20 cellular contexts compared by ENCODE assay signal in genomic region chr2:203583084-203583695, GRCh38. TPM values are rescaled to one million over a fixed set of nuclear protein-coding genes. Genes with fewer than 3 reads are reported as not detected.
DNase-seq lines count a peak whose midpoint lies in the region; ATAC-seq and TF ChIP-seq lines count a peak whose summit lies in the region.
"Had no signal": no experiment of that assay in that cellular context is flagged by ENCODE, and none has a peak within 500 bp of the region (broad histone marks: within the 10 kb centered on the region; RNA-seq: fewer than 3 reads in every experiment).

No MANE protein-coding gene starts in this region.

- no peak for TF ChIP-seq RAD21 in IMR-90 (IDR thresholded peaks at IDR 0.05; ENCODE audit: low read length)

- H3K9me3 Mint-ChIP-seq in stimulated activated naive B cell treated with anti-CD40 and anti-IgM and Interleukin-4, amounts not matched to agents 10 μg/mL and 1 μg/mL and 100 μg/mL, for 72 hours, result peaks cover 0 to 1% of the 10 kb centered on the region in 2 donors
- no peaks in the 10 kb centered on the region for H3K9me3 Mint-ChIP-seq in natural killer cell
- H3K9me3 Mint-ChIP-seq: activated B cell treated with CpG ODN at 0.5 μM for 24 hours; CD14-positive monocyte; stimulated activated naive CD8-positive, alpha-beta T cell treated with anti-CD3 and anti-CD28 coated beads, Interleukin-15, amount 100 ng/mL, for 72 hours had no signal

- no peak overlapping the region for H3K14ac ChIP-seq in IMR-90 (replicated peaks; ENCODE audit: low read depth, low read length)

- in situ Hi-C loops in IMR-90 (cut with MboI; ENCODE audit: low sequenced_read_pairs), result no loop called here

- H3K4me2 ChIP-seq in IMR-90 (ENCODE audit: low read depth, low read length), result no peak overlapping the region

- no peaks in the 10 kb centered on the region for H4K20me1 ChIP-seq in IMR-90 (ENCODE audit: insufficient read depth, low read length)

- H3K79me1 ChIP-seq in IMR-90 (ENCODE audit: low read depth in 1 of 2, low read length in 2 of 2), result no peaks in the 10 kb centered on the region

- H3K27ac ChIP-seq in IMR-90 (ENCODE audit: insufficient read depth, low read length) (no peak overlapping the region), RWPE2 (ENCODE audit: poor library complexity, severe bottlenecking) (peak overlapping the region; percentile 64)
- H3K27ac ChIP-seq: brain microvascular endothelial cell had no signal

- DNase-seq in IMR-90 (no peak), RWPE2 (ENCODE audit: low spot score) (no peak), iris pigment epithelial cell (ENCODE audit: low read depth) (peak; percentile 42), inferior parietal cortex (ENCODE audit: extremely low spot score) (no peak), NCI-H345 treated with DMSO at 0.1 percent for 48 hours (lab: John Stamatoyannopoulos, UW; ENCODE audit: unreplicated experiment) (no peak), natural killer cell (no peak)
- no peak for DNase-seq in stimulated activated naive B cell treated with anti-CD40 and anti-IgM and Interleukin-4, amounts not matched to agents 10 μg/mL and 1 μg/mL and 100 μg/mL, for 72 hours
- DNase-seq: activated B cell treated with CpG ODN at 0.5 μM for 24 hours; activated gamma-delta T cell; DND-41; effector CD4-positive, alpha-beta T cell; NCI-H510A treated with DMSO at 0.1 percent for 48 hours; occipital lobe; SW 1271 had no signal

- no peaks in the 10 kb centered on the region for H3K27me3 ChIP-seq in IMR-90 (ENCODE audit: control insufficient read depth, insufficient read depth, low read length)
- H3K27me3 ChIP-seq in RWPE2 (ENCODE audit: insufficient read depth, poor library complexity, severe bottlenecking), result no peaks in the 10 kb centered on the region
- H3K27me3 ChIP-seq: brain microvascular endothelial cell had no signal

- H3K4me3 ChIP-seq in IMR-90 (ENCODE audit: insufficient read depth, low read depth, low read length), result no peak overlapping the region
- H3K4me3 ChIP-seq in RWPE2 (ENCODE audit: severe bottlenecking), result no peak overlapping the region
- H3K4me3 ChIP-seq: HAP-1, K562 had no signal

- dilution Hi-C loops in IMR-90 (cut with HindIII; ENCODE audit: low sequenced_read_pairs, unreplicated experiment), result no loop called here

- WGBS in IMR-90 (ENCODE audit: extremely low coverage in 2 of 2, insufficient read length in 1 of 2), 2 experiments, result no CpG with 5 or more reads among the region's 3 CpGs

- no peak overlapping the region for H2AK9ac ChIP-seq in IMR-90 (replicated peaks; ENCODE audit: low read depth, low read length, poor library complexity)

- H3K9me1 ChIP-seq in IMR-90 (ENCODE audit: insufficient read depth, low read length), result peaks cover 11% of the 10 kb centered on the region; the same call in 1 of the 2 replicates

- H4K5ac ChIP-seq in IMR-90 (ENCODE audit: low read depth, low read length), result no peak overlapping the region

- no peak overlapping the region for H2AK5ac ChIP-seq in IMR-90 (ENCODE audit: low read depth, low read length)

- H3K18ac ChIP-seq in IMR-90 (ENCODE audit: low read depth, low read length), result no peak overlapping the region

- no peak for TF ChIP-seq POLR2A in IMR-90 (IDR thresholded peaks at IDR 0.05; ENCODE audit: low read depth, low read length)

- no peak overlapping the region for H2BK20ac ChIP-seq in IMR-90 (ENCODE audit: low read depth, low read length)

- POLR2A ChIA-PET in IMR-90 (lab: Charles Lee; ENCODE audit: unreplicated experiment), result interaction anchor here (0.5 kb wide), 1 partner anchor 1343 kb away, joined by 3 read pairs; no protein-coding TSS in a partner anchor

- no peak overlapping the region for H4K8ac ChIP-seq in IMR-90 (ENCODE audit: low read depth in 2 of 2, low read length in 2 of 2)

- no peak overlapping the region for H3K9ac ChIP-seq in IMR-90 (ENCODE audit: low read depth, low read length)

- intact Hi-C loops in IMR-90 (cut with micrococcal nuclease), result no loop called here
- intact Hi-C loops in natural killer cell (cut with micrococcal nuclease), result no loop called here

- peaks cover 5% of the 10 kb centered on the region for H3K4me1 ChIP-seq in IMR-90 (ENCODE audit: control insufficient read depth, insufficient read depth, low read length)
- peaks cover 59% of the 10 kb centered on the region for H3K4me1 ChIP-seq in RWPE2 (ENCODE audit: insufficient read depth, poor library complexity, severe bottlenecking)

- no peak for ATAC-seq in IMR-90 (ENCODE audit: low read depth)
- no peak for ATAC-seq in RWPE2 (ENCODE audit: low read depth)
- no peak for ATAC-seq in stimulated activated naive B cell treated with anti-CD40 and anti-IgM and Interleukin-4, amounts not matched to agents 10 μg/mL and 1 μg/mL and 100 μg/mL, for 72 hours (replicated peaks)
- ATAC-seq in natural killer cell, result no peak
- ATAC-seq in HG03159 (IDR thresholded peaks at IDR 0.05; ENCODE audit: unreplicated experiment), result no peak
- ATAC-seq: K562 had no signal

- no TSS peak for BruUV-seq in IMR-90 (replicated peaks; lab: Mats Ljungman, UMichigan)

- peak overlapping the region; percentile 42 for H3K27ac Mint-ChIP-seq in stimulated activated naive B cell treated with anti-CD40 and anti-IgM and Interleukin-4, amounts not matched to agents 10 μg/mL and 1 μg/mL and 100 μg/mL, for 72 hours
- H3K27ac Mint-ChIP-seq in natural killer cell, result no peak overlapping the region
- H3K27ac Mint-ChIP-seq: activated B cell treated with CpG ODN at 0.5 μM for 24 hours had no signal

- no peak overlapping the region for H3K23ac ChIP-seq in IMR-90 (ENCODE audit: low read depth, low read length)

- H3K36me3 ChIP-seq in IMR-90 (ENCODE audit: control insufficient read depth, insufficient read depth, low read length), result no peaks in the 10 kb centered on the region
- no peaks in the 10 kb centered on the region for H3K36me3 ChIP-seq in RWPE2 (ENCODE audit: low read depth)
- H3K36me3 ChIP-seq: brain microvascular endothelial cell, HAP-1 had no signal

- peaks cover 17% of the 10 kb centered on the region in 2 donors for H3K4me1 Mint-ChIP-seq in stimulated activated naive B cell treated with anti-CD40 and anti-IgM and Interleukin-4, amounts not matched to agents 10 μg/mL and 1 μg/mL and 100 μg/mL, for 72 hours
- peaks cover 0 to 12% of the 10 kb centered on the region in 2 donors for H3K4me1 Mint-ChIP-seq in natural killer cell
- H3K4me1 Mint-ChIP-seq: CD14-positive monocyte had no signal

- peaks cover 53% of the 10 kb centered on the region in 2 donors for H3K27me3 Mint-ChIP-seq in stimulated activated naive B cell treated with anti-CD40 and anti-IgM and Interleukin-4, amounts not matched to agents 10 μg/mL and 1 μg/mL and 100 μg/mL, for 72 hours
- peaks cover 0 to 7% of the 10 kb centered on the region in 2 donors for H3K27me3 Mint-ChIP-seq in natural killer cell (ENCODE audit: low read depth in 2 of 2)
- H3K27me3 Mint-ChIP-seq: stimulated activated naive CD8-positive, alpha-beta T cell treated with anti-CD3 and anti-CD28 coated beads, Interleukin-15, amount 100 ng/mL, for 72 hours had no signal

- TF ChIP-seq CTCF in IMR-90 (conservative IDR thresholded peaks at IDR 0.05; ENCODE audit: low read depth, low read length) (no peak), RWPE2 (IDR thresholded peaks at IDR 0.05; ENCODE audit: poor library complexity, severe bottlenecking) (no peak), natural killer cell (IDR thresholded peaks at IDR 0.05) (no peak)

- no peak overlapping the region for H4K91ac ChIP-seq in IMR-90 (ENCODE audit: insufficient read depth, low read depth, low read length)

- H3K56ac ChIP-seq in IMR-90 (ENCODE audit: extremely low read depth, insufficient read depth, low read length), result no peak overlapping the region

- no peak overlapping the region; the same call in 1 of the 2 replicates for H2BK120ac ChIP-seq in IMR-90 (ENCODE audit: low read depth, low read length)

- H3K9me3 ChIP-seq in IMR-90 (ENCODE audit: control insufficient read depth, insufficient read depth, low read length) (no peaks in the 10 kb centered on the region), RWPE2 (ENCODE audit: severe bottlenecking) (peaks cover 2% of the 10 kb centered on the region)
- H3K9me3 ChIP-seq: HAP-1 had no signal

- no peak overlapping the region for H3K4me3 Mint-ChIP-seq in stimulated activated naive B cell treated with anti-CD40 and anti-IgM and Interleukin-4, amounts not matched to agents 10 μg/mL and 1 μg/mL and 100 μg/mL, for 72 hours
- no peak overlapping the region for H3K4me3 Mint-ChIP-seq in natural killer cell
- H3K4me3 Mint-ChIP-seq: activated B cell treated with CpG ODN at 0.5 μM for 24 hours; CD14-positive monocyte; stimulated activated naive CD8-positive, alpha-beta T cell treated with anti-CD3 and anti-CD28 coated beads, Interleukin-15, amount 100 ng/mL, for 72 hours had no signal

- H2BK15ac ChIP-seq in IMR-90 (ENCODE audit: low read depth, low read length), result no peak overlapping the region; the same call in 2 of the 3 replicates

- CTCF ChIA-PET in IMR-90 (lab: Yijun Ruan, JAX), result interaction anchor here (0.5 kb wide), 1 partner anchor 1319 kb away, joined by 3 read pairs; no protein-coding TSS in a partner anchor

- H2AFZ ChIP-seq in IMR-90 (replicated peaks; ENCODE audit: low read length, poor library complexity), result no peak overlapping the region

- no peak overlapping the region for H2BK5ac ChIP-seq in IMR-90 (ENCODE audit: low read depth, low read length, poor library complexity, severe bottlenecking)

- H3K4ac ChIP-seq in IMR-90 (ENCODE audit: low read depth, low read length), result no peak overlapping the region

- no peaks in the 10 kb centered on the region for H3K36me3 Mint-ChIP-seq in stimulated activated naive B cell treated with anti-CD40 and anti-IgM and Interleukin-4, amounts not matched to agents 10 μg/mL and 1 μg/mL and 100 μg/mL, for 72 hours
- no peaks in the 10 kb centered on the region for H3K36me3 Mint-ChIP-seq in natural killer cell
- H3K36me3 Mint-ChIP-seq: CD14-positive monocyte had no signal

TF ChIP-seq in IMR-90, 13 proteins besides CTCF, POLR2A, EP300 and RAD21:
- TF ChIP-seq CEBPB (IDR thresholded peaks at IDR 0.05; ENCODE audit: low read depth, low read length) (peak; percentile 70; the same call in 1 of the 2 replicates), RCOR1 (IDR thresholded peaks at IDR 0.05; ENCODE audit: insufficient replicate concordance, low read length) (no peak), MAZ (IDR thresholded peaks at IDR 0.05; ENCODE audit: borderline replicate concordance, low read depth, low read length) (no peak)

RNA-seq across cellular contexts. Expression of gene RAPH1, which starts 48.1 kb away (rescaled TPM):
- total RNA-seq in IMR-90 (2012; rRNA removed), result 13.1 and 15.1 TPM in 2 replicates
- polyA plus RNA-seq in IMR-90 (2012; rRNA removed), result 5.2 and 7.5 TPM in 2 replicates
- 3.1 and 5.5 TPM in 2 replicates for polyA plus RNA-seq in IMR-90 (2012; cell fraction: cytosol; rRNA removed)
- 4.1 and 12.6 TPM in 2 replicates for polyA plus RNA-seq in IMR-90 (2012; cell fraction: nucleus; rRNA removed; ENCODE audit: low replicate concordance)
- 1 to 10 TPM in 2 of 3 donors, under 1 TPM in 1; 0.34 to 3.6 (median 1.5) TPM for total RNA-seq in natural killer cell
